In genomic region chr7:66758964-66759628, GRCh38 we compare ENCODE assay signal across 10 cellular contexts. TPM values are rescaled to one million over a fixed set of nuclear protein-coding genes. Genes with fewer than 3 reads are reported as not detected.
DNase-seq lines count a peak whose midpoint lies in the region; ATAC-seq and TF ChIP-seq lines count a peak whose summit lies in the region.
"Had no signal": no experiment of that assay in that cellular context is flagged by ENCODE, and none has a peak within 500 bp of the region (broad histone marks: within the 10 kb centered on the region; RNA-seq: fewer than 3 reads in every experiment).

No MANE protein-coding gene starts in this region.

- H3K4me1 ChIP-seq in upper lobe of right lung (peaks cover 3% of the 10 kb centered on the region), ascending aorta (peaks cover 0 to 4% of the 10 kb centered on the region in 2 donors)

- H3K4me3 ChIP-seq in upper lobe of right lung: no peak overlapping the region
- no peak overlapping the region for H3K4me3 ChIP-seq in ascending aorta

- peak overlapping the region; percentile 50 for H3K27ac Mint-ChIP-seq in activated naive CD8-positive, alpha-beta T cell treated with anti-CD3 and anti-CD28 coated beads for 36 hours
- no peak overlapping the region for H3K27ac Mint-ChIP-seq in chondrocyte (ENCODE audit: unreplicated experiment)
- H3K27ac Mint-ChIP-seq: activated naive CD4-positive, alpha-beta T cell treated with anti-CD3 and anti-CD28 coated beads, Interleukin-2, amount 50 U/mL, for 24 hours had no signal

- H3K27ac ChIP-seq in upper lobe of right lung: peak overlapping the region; percentile 58
- H3K27ac ChIP-seq in ascending aorta: no peak overlapping the region

- H3K4me3 Mint-ChIP-seq in activated naive CD8-positive, alpha-beta T cell treated with anti-CD3 and anti-CD28 coated beads for 36 hours: no peak overlapping the region
- no peak overlapping the region for H3K4me3 Mint-ChIP-seq in chondrocyte (ENCODE audit: unreplicated experiment)

- peaks cover 35% of the 10 kb centered on the region for H3K4me1 Mint-ChIP-seq in activated naive CD8-positive, alpha-beta T cell treated with anti-CD3 and anti-CD28 coated beads for 36 hours
- H3K4me1 Mint-ChIP-seq in chondrocyte (ENCODE audit: low read depth): peaks cover 28% of the 10 kb centered on the region

- peak; percentile 10 to 17 (median 16) for DNase-seq in stimulated activated CD4-positive, alpha-beta T cell treated with anti-CD3 and anti-CD28 coated beads, Interleukin-12 subunit alpha, Interleukin-12 subunit beta, amount 100 ng/mL, for 48 hours (ENCODE audit: low read depth in 2 of 3, low spot score in 1 of 3)
- DNase-seq in stimulated activated CD4-positive, alpha-beta T cell treated with anti-CD3 and anti-CD28 coated beads, Interleukin-4, amount 100 ng/mL, for 24 hours: no peak
- DNase-seq in activated naive CD8-positive, alpha-beta T cell treated with anti-CD3 and anti-CD28 coated beads for 36 hours: peak; percentile 11
- DNase-seq in upper lobe of right lung: no peak
- no peak for DNase-seq in ascending aorta (ENCODE audit: low spot score in 2 of 2)
- no peak for DNase-seq in ecto neural progenitor cell (ENCODE audit: low spot score)
- DNase-seq in chondrocyte (ENCODE audit: low spot score): no peak
- DNase-seq: Calu3 had no signal

- no peaks in the 10 kb centered on the region for H3K27me3 Mint-ChIP-seq in activated naive CD8-positive, alpha-beta T cell treated with anti-CD3 and anti-CD28 coated beads for 36 hours
- H3K27me3 Mint-ChIP-seq in chondrocyte (ENCODE audit: low read depth): no peaks in the 10 kb centered on the region
- H3K27me3 Mint-ChIP-seq: activated naive CD4-positive, alpha-beta T cell treated with anti-CD3 and anti-CD28 coated beads, Interleukin-2, amount 50 U/mL, for 24 hours had no signal

- H3K9me3 ChIP-seq in upper lobe of right lung (no peaks in the 10 kb centered on the region), ascending aorta (no peaks in the 10 kb centered on the region)

- intact Hi-C loops in upper lobe of right lung (cut with DNase I) (no loop called here), ascending aorta (cut with DNase I) (no loop called here)

- TF ChIP-seq CTCF in upper lobe of right lung (IDR thresholded peaks at IDR 0.05): no peak
- TF ChIP-seq CTCF in ascending aorta (IDR thresholded peaks at IDR 0.05): no peak
- no peak for TF ChIP-seq CTCF in chondrocyte (IDR thresholded peaks at IDR 0.05)

- H3K36me3 ChIP-seq in upper lobe of right lung (no peaks in the 10 kb centered on the region), ascending aorta (no peaks in the 10 kb centered on the region)

- H3K9me3 Mint-ChIP-seq in activated naive CD8-positive, alpha-beta T cell treated with anti-CD3 and anti-CD28 coated beads for 36 hours: peaks cover 7% of the 10 kb centered on the region
- peaks cover 8% of the 10 kb centered on the region for H3K9me3 Mint-ChIP-seq in chondrocyte (ENCODE audit: low read depth)

- peak; percentile 93 for ATAC-seq in HG03175 (IDR thresholded peaks at IDR 0.05; ENCODE audit: unreplicated experiment)
- peak; percentile 94 for ATAC-seq in upper lobe of right lung

- no peaks in the 10 kb centered on the region for H3K27me3 ChIP-seq in upper lobe of right lung
- H3K27me3 ChIP-seq in ascending aorta: no peaks in the 10 kb centered on the region

- H3K36me3 Mint-ChIP-seq in activated naive CD8-positive, alpha-beta T cell treated with anti-CD3 and anti-CD28 coated beads for 36 hours: peaks cover 23% of the 10 kb centered on the region
- H3K36me3 Mint-ChIP-seq in chondrocyte (ENCODE audit: low read depth): no peaks in the 10 kb centered on the region

RNA-seq across cellular contexts. Expression of gene RABGEF1, which starts 18.6 kb away (rescaled TPM):
- total RNA-seq in activated naive CD8-positive, alpha-beta T cell treated with anti-CD3 and anti-CD28 coated beads for 36 hours: 10 to 100 TPM; 18.9 to 20.3 TPM
- total RNA-seq in upper lobe of right lung (23.1 TPM), ascending aorta (31.6 TPM), chondrocyte (26.8 to 29.5 TPM (median 27.9 TPM) in 3 replicates)

Comparison
In these comparisons a context has a peak if more than half of its experiments do, and no peak if none do; other contexts are left out.
1. DNase-seq: peak in stimulated activated CD4-positive, alpha-beta T cell treated with anti-CD3 and anti-CD28 coated beads, Interleukin-12 subunit alpha, Interleukin-12 subunit beta, amount 100 ng/mL, for 48 hours (3 of 3) and activated naive CD8-positive, alpha-beta T cell treated with anti-CD3 and anti-CD28 coated beads for 36 hours (single experiment); none in stimulated activated CD4-positive, alpha-beta T cell treated with anti-CD3 and anti-CD28 coated beads, Interleukin-4, amount 100 ng/mL, for 24 hours (single experiment), upper lobe of right lung (single experiment), ascending aorta (0 of 2), ecto neural progenitor cell (single experiment) and chondrocyte (single experiment).